16 cellular contexts compared by ENCODE assay signal in genomic region chr18:44795241-44795640, GRCh38.
"Had no signal": no experiment of that assay in that cellular context is flagged by ENCODE, and none has a peak within 500 bp of the region (broad histone marks: within the 10 kb centered on the region; RNA-seq: fewer than 3 reads in every experiment).

No MANE protein-coding gene starts in this region.

- H3K27ac ChIP-seq: breast epithelium, coronary artery, thyroid gland, WERI-Rb-1 had no signal

- DNase-seq: activated CD4-positive, alpha-beta T cell treated with anti-CD3 and anti-CD28 coated beads for 48 hours; activated CD8-positive, alpha-beta memory T cell treated with anti-CD3 and anti-CD28 coated beads, Interleukin-2, amount 50 U/mL, for 4 hours; activated naive CD4-positive, alpha-beta T cell treated with Interleukin-2 at 50 U/mL for 16 hours; aorta; head of caudate nucleus; kidney; stimulated activated CD4-positive, alpha-beta T cell treated with anti-CD3 and anti-CD28 coated beads, Interleukin-1b, Interleukin-23, amount 100 ng/mL, for 48 hours; SW 1271; T-helper 2 cell; thyroid gland; WERI-Rb-1 had no signal

- H3K4me3 Mint-ChIP-seq: neural crest cell had no signal

- H3K9me3 ChIP-seq: breast epithelium, thyroid gland had no signal

- ATAC-seq: left lobe of liver had no signal

- H3K4me3 ChIP-seq: breast epithelium, coronary artery, thyroid gland had no signal

- H3K27me3 ChIP-seq: breast epithelium, thyroid gland had no signal

- H3K27ac Mint-ChIP-seq: activated T-helper 2 cell treated with anti-CD3 and anti-CD28 coated beads, Interferon-gamma antibody, Interleukin-2, Interleukin-4, amounts not matched to agents 10 μg/mL and 5 μg/mL and 100 μg/mL, durations not matched to agents 14 hours and 24 hours and 36 hours had no signal

- H3K36me3 ChIP-seq: breast epithelium, thyroid gland, WERI-Rb-1 had no signal

- H3K4me1 ChIP-seq: breast epithelium had no signal
